ENCODE assay signal across 17 cellular contexts in the genomic region with DNA sequence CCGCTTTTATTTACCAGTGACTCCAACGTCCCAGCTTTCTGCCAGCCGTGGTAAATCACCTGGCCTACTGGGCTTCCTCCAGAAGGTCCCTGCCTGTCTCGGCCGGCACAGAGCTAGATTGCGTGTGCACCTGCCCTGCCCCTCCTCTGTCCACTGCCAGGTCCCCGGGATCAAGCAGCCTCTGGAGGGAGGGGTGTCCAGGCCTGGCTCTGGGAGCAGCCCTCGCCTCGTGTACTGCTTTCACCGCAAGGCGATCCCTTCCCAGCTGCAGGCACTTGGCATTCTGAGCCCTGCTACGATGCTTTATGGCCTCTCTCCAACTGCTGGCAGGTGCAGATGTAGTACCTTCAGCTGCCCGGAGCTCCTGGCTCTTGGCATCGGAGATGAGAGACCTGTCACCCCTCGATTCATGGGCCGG. TPM values are rescaled to one million over a fixed set of nuclear protein-coding genes. Genes with fewer than 3 reads are reported as not detected.
DNase-seq lines count a peak whose midpoint lies in the region; ATAC-seq and TF ChIP-seq lines count a peak whose summit lies in the region.
"Had no signal": no experiment of that assay in that cellular context is flagged by ENCODE, and none has a peak within 500 bp of the region (broad histone marks: within the 10 kb centered on the region; RNA-seq: fewer than 3 reads in every experiment).

No MANE protein-coding gene starts in this region.

- POLR2A ChIA-PET in PC-9 (lab: Charles Lee; ENCODE audit: unreplicated experiment) = no interaction called here

- H3K36me3 ChIP-seq in PC-9 (ENCODE audit: low read depth) = peaks cover 17% of the 10 kb centered on the region; the same call in 1 of the 2 replicates
- H3K36me3 ChIP-seq: pancreas had no signal

- no TSS peak for BruUV-seq in PC-9 (replicated peaks; lab: Mats Ljungman, UMichigan)

- DNase-seq in DMS79 (lab: John Stamatoyannopoulos, UW) (peak; percentile 79), NCI-H1694 treated with DMSO at 0.1 percent for 48 hours (lab: John Stamatoyannopoulos, UW) (peak; percentile 31), NCI-H345 treated with DMSO at 0.1 percent for 48 hours (lab: John Stamatoyannopoulos, UW; ENCODE audit: unreplicated experiment) (peak; percentile 47), left kidney (ENCODE audit: low read depth, low spot score) (peak; percentile 71), PC-9 (no peak), DMS114 treated with DMSO at 0.1 percent for 48 hours (lab: John Stamatoyannopoulos, UW; ENCODE audit: unreplicated experiment) (no peak), dedifferentiated amniotic fluid mesenchymal stem cell (ENCODE audit: extremely low spot score) (no peak)
- DNase-seq: activated CD8-positive, alpha-beta T cell treated with anti-CD3 and anti-CD28 coated beads for 36 hours; activated naive CD4-positive, alpha-beta T cell treated with anti-CD3 and anti-CD28 coated beads, Interleukin-2, amount 10 ng/mL, durations not matched to agents 7 days and 5 days; activated T-cell treated with anti-CD3 and anti-CD28 coated beads, Interleukin-2, amount 50 U/mL, for 24 hours; CD4-positive, alpha-beta T cell; heart right ventricle; naive B cell had no signal

- no peak overlapping the region for H3K4me2 ChIP-seq in PC-9

- CTCF ChIA-PET in PC-9 (lab: Charles Lee) = no interaction called here

- TF ChIP-seq CTCF in PC-9 (conservative IDR thresholded peaks at IDR 0.05) = no peak

- intact Hi-C loops in PC-9 (cut with micrococcal nuclease; ENCODE audit: unreplicated experiment) = no loop called here

- H2AFZ ChIP-seq in PC-9 = no peak overlapping the region

- no peak overlapping the region for H3K27ac ChIP-seq in PC-9
- H3K27ac ChIP-seq: heart right ventricle, pancreas had no signal

- H3K4me3 ChIP-seq in PC-9 = no peak overlapping the region
- H3K4me3 ChIP-seq: HAP-1, heart right ventricle, lung, pancreas had no signal

- H3K4me1 ChIP-seq in PC-9 (replicated peaks; ENCODE audit: insufficient read depth) = 0 out of 2 replicates have a peak, but pooled peaks cover 3% of the 10 kb centered on the region
- H3K4me1 ChIP-seq: HAP-1, heart right ventricle, pancreas had no signal

- H4K20me1 ChIP-seq in PC-9 (ENCODE audit: insufficient read depth) = no peaks in the 10 kb centered on the region

- H3K9me3 ChIP-seq in PC-9 (ENCODE audit: insufficient read depth, low read depth) = no peaks in the 10 kb centered on the region
- H3K9me3 ChIP-seq: HAP-1, heart right ventricle, pancreas had no signal

- no peak for ATAC-seq in GM18502 (IDR thresholded peaks at IDR 0.05; ENCODE audit: poor library complexity, unreplicated experiment)
- ATAC-seq: activated CD8-positive, alpha-beta T cell treated with anti-CD3 and anti-CD28 coated beads for 36 hours; heart right ventricle had no signal

- H3K9me2 ChIP-seq in PC-9 (ENCODE audit: insufficient read depth) = no peaks in the 10 kb centered on the region

- H3K79me2 ChIP-seq in PC-9 (ENCODE audit: low read depth) = no peaks in the 10 kb centered on the region

- no peaks in the 10 kb centered on the region for H3F3A ChIP-seq in PC-9 (ENCODE audit: insufficient read depth, low read depth)

- H3K27me3 ChIP-seq in PC-9 (ENCODE audit: insufficient read depth, low read depth) = no peaks in the 10 kb centered on the region
- H3K27me3 ChIP-seq: heart right ventricle, pancreas had no signal

RNA-seq across cellular contexts. Expression of a gene that starts 7.4 kb away (rescaled TPM):
- 24.1 and 35.7 TPM in 2 replicates for total RNA-seq in PC-9 (2021)

Comparison
In these comparisons a context has a peak if more than half of its experiments do, and no peak if none do; other contexts are left out.
1. DNase-seq: peak in DMS79 (single experiment), NCI-H1694 treated with DMSO at 0.1 percent for 48 hours (single experiment), NCI-H345 treated with DMSO at 0.1 percent for 48 hours (single experiment) and left kidney (single experiment); none in PC-9 (0 of 2), DMS114 treated with DMSO at 0.1 percent for 48 hours (single experiment) and dedifferentiated amniotic fluid mesenchymal stem cell (single experiment).